Comparison of ENCODE assay signal across 8 cellular contexts in genomic region chr19:44988896-44989563, GRCh38. TPM values are rescaled to one million over a fixed set of nuclear protein-coding genes. Genes with fewer than 3 reads are reported as not detected.
DNase-seq lines count a peak whose midpoint lies in the region; ATAC-seq lines count a peak whose summit lies in the region.

No MANE protein-coding gene starts in this region.

- ATAC-seq in GM21423 (IDR thresholded peaks at IDR 0.05; ENCODE audit: unreplicated experiment): no peak

- DNase-seq in NCI-H2107 (lab: John Stamatoyannopoulos, UW): peak; percentile 3
- no peak for DNase-seq in NCI-H2107 treated with DMSO at 0.1 percent for 48 hours (lab: John Stamatoyannopoulos, UW; ENCODE audit: unreplicated experiment)
- DNase-seq in NCI-H1105 treated with DMSO at 0.1 percent for 48 hours (lab: John Stamatoyannopoulos, UW): peak; percentile 13
- DNase-seq in activated CD4-positive, alpha-beta T cell treated with anti-CD3 and anti-CD28 coated beads, Interleukin-2, amount 50 U/mL, for 48 hours: peak; percentile 70 to 75
- DNase-seq in ecto neural progenitor cell (ENCODE audit: low spot score): peak; percentile 71
- DNase-seq in mucosa of gallbladder (ENCODE audit: low spot score): peak; percentile 44
- DNase-seq in stimulated activated CD8-positive, alpha-beta memory T cell treated with anti-CD3 and anti-CD28 coated beads, Interleukin-4, amount 100 ng/mL, for 48 hours: peak; percentile 79

RNA-seq across cellular contexts. Expression of gene RELB, which starts 12.2 kb away (rescaled TPM):
- 12.2 TPM for total RNA-seq in mucosa of gallbladder

RNA-seq across cellular contexts. Expression of gene CLPTM1, which starts 33.9 kb away (rescaled TPM):
- 149 TPM for total RNA-seq in mucosa of gallbladder

RNA-seq across cellular contexts. Expression of gene APOC2, which starts 43.2 kb away (rescaled TPM):
- total RNA-seq in mucosa of gallbladder: 24.8 TPM

RNA-seq across cellular contexts. Expression of gene APOC4, which starts 47.0 kb away (rescaled TPM):
- not detected for total RNA-seq in mucosa of gallbladder

RNA-seq across cellular contexts. Expression of gene CLASRP, which starts 49.8 kb away (rescaled TPM):
- total RNA-seq in mucosa of gallbladder: 101 TPM
